In the genomic region with DNA sequence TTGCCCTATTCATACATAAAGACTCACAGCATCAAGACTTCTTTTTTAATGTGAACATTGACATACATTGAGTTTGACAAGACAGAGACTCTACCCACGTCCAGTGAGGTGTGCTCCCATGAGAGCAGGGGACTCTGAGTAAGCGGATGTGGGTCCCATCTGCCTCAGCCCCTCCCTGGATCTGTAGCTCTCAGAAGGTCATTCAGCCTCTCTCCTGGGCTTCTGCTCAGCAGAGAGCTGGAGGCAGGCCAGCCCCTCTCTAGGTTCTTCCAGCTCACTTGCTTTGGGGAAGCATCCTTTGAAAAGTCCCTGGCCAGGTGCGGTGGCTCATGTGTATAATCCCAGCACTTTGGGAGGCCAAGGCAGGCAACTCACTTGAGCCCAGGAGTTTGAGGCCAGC, we compare ENCODE assay signal across 22 cellular contexts.
"Had no signal": no experiment of that assay in that cellular context is flagged by ENCODE, and none has a peak within 500 bp of the region (broad histone marks: within the 10 kb centered on the region; RNA-seq: fewer than 3 reads in every experiment).

No MANE protein-coding gene starts in this region.

- DNase-seq: activated CD4-positive, alpha-beta T cell treated with anti-CD3 and anti-CD28 coated beads for 4 hours; activated CD4-positive, alpha-beta T cell treated with anti-CD3 and anti-CD28 coated beads, Interleukin-2, amount 50 U/mL, for 48 hours; activated CD4-positive, CD25-positive, alpha-beta regulatory T cell; activated CD8-positive, alpha-beta memory T cell treated with anti-CD3 and anti-CD28 coated beads for 24 hours; activated CD8-positive, alpha-beta memory T cell treated with anti-CD3 and anti-CD28 coated beads, Interleukin-2, amount 50 U/mL, for 4 hours; activated effector memory CD4-positive, alpha-beta T cell treated with anti-CD3 and anti-CD28 coated beads, Interleukin-2, amount 50 U/mL, for 16 hours; activated naive CD4-positive, alpha-beta T cell treated with anti-CD3 and anti-CD28 coated beads, Interleukin-2, amount 10 ng/mL, durations not matched to agents 7 days and 5 days; activated T-cell treated with anti-CD3 and anti-CD28 coated beads, Interleukin-2, amount 50 U/mL, for 1 hour; amygdala; caudate nucleus; endodermal cell; foreskin fibroblast; head of caudate nucleus; hippocampal formation; left cardiac atrium; left ventricle myocardium superior; mucosa of descending colon; right cardiac atrium; stimulated activated CD4-positive, alpha-beta T cell treated with anti-CD3 and anti-CD28 coated beads, Interleukin-2, amount 100 ng/mL, for 48 hours; upper lobe of left lung had no signal

- H3K9me3 ChIP-seq: mucosa of descending colon, upper lobe of left lung had no signal

- H3K4me3 ChIP-seq: mucosa of descending colon, upper lobe of left lung had no signal

- H3K27ac ChIP-seq: upper lobe of left lung had no signal

- H3K4me1 ChIP-seq: upper lobe of left lung had no signal

- H3K36me3 ChIP-seq: upper lobe of left lung had no signal

- H3K27me3 ChIP-seq: upper lobe of left lung had no signal

- ATAC-seq: esophagus mucosa; left cardiac atrium; left ventricle myocardium superior; mucosa of descending colon; natural killer cell treated with Interleukin-12 subunit alpha and Interleukin-12 subunit beta and Interleukin-15 and Interleukin-18, amount 100 ng/mL, for 72 hours; right cardiac atrium had no signal
